ENCODE assay signal across 8 cellular contexts in genomic region chr19:48480476-48481190, GRCh38. TPM values are rescaled to one million over a fixed set of nuclear protein-coding genes. Genes with fewer than 3 reads are reported as not detected.
DNase-seq lines count a peak whose midpoint lies in the region; ATAC-seq and TF ChIP-seq lines count a peak whose summit lies in the region.

No MANE protein-coding gene starts in this region.

- H3K4me1 Mint-ChIP-seq in nephron progenitor cell = peaks cover 58% of the 10 kb centered on the region

- ATAC-seq in upper lobe of right lung (peak; percentile 65), GM21717 (IDR thresholded peaks at IDR 0.05; ENCODE audit: unreplicated experiment) (no peak), GM21786 (IDR thresholded peaks at IDR 0.05; ENCODE audit: unreplicated experiment) (no peak)

- H3K27ac Mint-ChIP-seq in nephron progenitor cell = peak overlapping the region; percentile 92

- H3K27ac ChIP-seq in epithelial cell of prostate = peak overlapping the region; percentile 12
- peak overlapping the region; percentile 80 for H3K27ac ChIP-seq in upper lobe of right lung

- intact Hi-C loops in upper lobe of right lung (cut with DNase I) = no loop called here

- H3K27me3 ChIP-seq in upper lobe of right lung = no peaks in the 10 kb centered on the region

- H3K9me3 Mint-ChIP-seq in nephron progenitor cell = no peaks in the 10 kb centered on the region

- peak overlapping the region; percentile 61 for H3K4me3 ChIP-seq in upper lobe of right lung

- H3K36me3 Mint-ChIP-seq in nephron progenitor cell (ENCODE audit: low read depth) = peaks cover 49% of the 10 kb centered on the region

- H3K36me3 ChIP-seq in upper lobe of right lung = peaks cover 27% of the 10 kb centered on the region

- peaks cover 19% of the 10 kb centered on the region for H3K4me1 ChIP-seq in upper lobe of right lung

- H3K27me3 Mint-ChIP-seq in nephron progenitor cell (ENCODE audit: low read depth, poor library complexity) = peaks cover 9% of the 10 kb centered on the region

- DNase-seq in activated T-cell treated with anti-CD3 and anti-CD28 coated beads for 24 hours (ENCODE audit: low read depth) = peak; percentile 29
- DNase-seq in epithelial cell of prostate (ENCODE audit: low read depth, low spot score) = no peak
- no peak for DNase-seq in nephron progenitor cell
- peak; percentile 76 for DNase-seq in upper lobe of right lung
- no peak for DNase-seq in NCI-H446 treated with DMSO at 0.1 percent for 48 hours (lab: John Stamatoyannopoulos, UW)

- TF ChIP-seq CTCF in nephron progenitor cell (IDR thresholded peaks at IDR 0.05) (no peak), upper lobe of right lung (IDR thresholded peaks at IDR 0.05) (no peak)

- no peak overlapping the region for H3K4me3 Mint-ChIP-seq in nephron progenitor cell

- peak; percentile 17 for TF ChIP-seq POLR2A in GM18951 (IDR thresholded peaks at IDR 0.05; ENCODE audit: extremely low read depth, insufficient read depth, insufficient read length)

- no peaks in the 10 kb centered on the region for H3K9me3 ChIP-seq in upper lobe of right lung

- in situ Hi-C loops in GM18951 (cut with MboI; ENCODE audit: low sequenced_read_pairs, unreplicated experiment) = no loop called here

RNA-seq across cellular contexts. Expression of gene CYTH2, which starts 11.5 kb away (rescaled TPM):
- 60.7 TPM for total RNA-seq in upper lobe of right lung

RNA-seq across cellular contexts. Expression of gene KCNJ14, which starts 25.3 kb away (rescaled TPM):
- total RNA-seq in upper lobe of right lung = 1.1 TPM

RNA-seq across cellular contexts. Expression of gene LMTK3, which starts 31.0 kb away (rescaled TPM):
- total RNA-seq in upper lobe of right lung = 7.1 TPM

RNA-seq across cellular contexts. Expression of gene GRWD1, which starts 34.9 kb away (rescaled TPM):
- 27.1 TPM for total RNA-seq in upper lobe of right lung

Comparison
In these comparisons a context has a peak if more than half of its experiments do, and no peak if none do; other contexts are left out.
1. DNase-seq: peak in activated T-cell treated with anti-CD3 and anti-CD28 coated beads for 24 hours (single experiment) and upper lobe of right lung (single experiment); none in epithelial cell of prostate (single experiment), nephron progenitor cell (single experiment) and NCI-H446 treated with DMSO at 0.1 percent for 48 hours (single experiment).